1 cellular context compared by ENCODE assay signal in genomic region chr3:31504230-31504629, GRCh38.
TF ChIP-seq lines count a peak whose summit lies in the region.

No MANE protein-coding gene starts in this region.

TF ChIP-seq in WTC11, 78 proteins besides CTCF, POLR2A, EP300 and RAD21 (continued from another document):
- TF ChIP-seq, protein P1, sequence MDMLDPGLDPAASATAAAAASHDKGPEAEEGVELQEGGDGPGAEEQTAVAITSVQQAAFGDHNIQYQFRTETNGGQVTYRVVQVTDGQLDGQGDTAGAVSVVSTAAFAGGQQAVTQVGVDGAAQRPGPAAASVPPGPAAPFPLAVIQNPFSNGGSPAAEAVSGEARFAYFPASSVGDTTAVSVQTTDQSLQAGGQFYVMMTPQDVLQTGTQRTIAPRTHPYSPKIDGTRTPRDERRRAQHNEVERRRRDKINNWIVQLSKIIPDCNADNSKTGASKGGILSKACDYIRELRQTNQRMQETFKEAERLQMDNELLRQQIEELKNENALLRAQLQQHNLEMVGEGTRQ (CRISPR knock-in tag; IDR thresholded peaks at IDR 0.05): no peak
- TF ChIP-seq AR (CRISPR knock-in tag; IDR thresholded peaks at IDR 0.05): no peak
- no peak for TF ChIP-seq GTF2I (CRISPR knock-in tag; conservative IDR thresholded peaks at IDR 0.05)
- no peak for TF ChIP-seq CREB1 (CRISPR knock-in tag; IDR thresholded peaks at IDR 0.05)
- TF ChIP-seq, protein P2, sequence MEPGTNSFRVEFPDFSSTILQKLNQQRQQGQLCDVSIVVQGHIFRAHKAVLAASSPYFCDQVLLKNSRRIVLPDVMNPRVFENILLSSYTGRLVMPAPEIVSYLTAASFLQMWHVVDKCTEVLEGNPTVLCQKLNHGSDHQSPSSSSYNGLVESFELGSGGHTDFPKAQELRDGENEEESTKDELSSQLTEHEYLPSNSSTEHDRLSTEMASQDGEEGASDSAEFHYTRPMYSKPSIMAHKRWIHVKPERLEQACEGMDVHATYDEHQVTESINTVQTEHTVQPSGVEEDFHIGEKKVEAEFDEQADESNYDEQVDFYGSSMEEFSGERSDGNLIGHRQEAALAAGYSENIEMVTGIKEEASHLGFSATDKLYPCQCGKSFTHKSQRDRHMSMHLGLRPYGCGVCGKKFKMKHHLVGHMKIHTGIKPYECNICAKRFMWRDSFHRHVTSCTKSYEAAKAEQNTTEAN (CRISPR knock-in tag; IDR thresholded peaks at IDR 0.05): no peak
- TF ChIP-seq RORB (CRISPR knock-in tag; IDR thresholded peaks at IDR 0.05): no peak
